In the genomic region with DNA sequence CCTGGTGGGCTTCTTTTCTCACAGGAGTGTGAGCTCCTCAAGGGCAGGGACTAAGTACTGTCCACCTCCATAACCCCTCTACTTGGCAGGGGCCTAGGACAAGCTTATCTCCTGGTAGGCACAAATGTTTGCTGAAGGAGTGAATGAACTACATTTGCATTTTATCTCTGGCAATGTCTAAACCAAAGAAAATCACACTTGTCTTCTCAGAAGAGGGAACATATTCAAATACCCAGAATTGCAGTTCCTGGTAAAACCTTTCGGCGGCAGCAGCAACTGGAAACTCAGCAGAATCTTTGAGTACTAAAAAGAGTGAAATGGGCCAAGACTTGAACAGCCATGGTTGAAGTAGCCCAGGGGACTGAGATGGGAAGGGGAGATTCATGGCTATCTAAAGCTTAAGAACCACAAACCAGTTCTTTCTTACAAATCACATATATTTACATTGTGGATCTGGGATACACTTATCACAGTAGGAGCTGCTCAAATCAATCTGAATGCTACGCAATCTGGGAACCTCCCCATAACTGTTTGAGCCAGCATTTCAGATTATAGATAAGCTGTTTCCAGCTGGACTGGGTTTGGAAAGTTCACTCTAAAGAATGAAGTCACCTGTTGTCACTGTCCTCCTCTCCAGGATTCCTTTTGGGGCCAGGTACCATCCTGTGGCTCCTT, we compare ENCODE assay signal across 9 cellular contexts. TPM values are rescaled to one million over a fixed set of nuclear protein-coding genes. Genes with fewer than 3 reads are reported as not detected.
A peak's percentile ranks its signal among the peaks of the same experiment; 100 is the strongest.
DNase-seq lines count a peak whose midpoint lies in the region; ATAC-seq and TF ChIP-seq lines count a peak whose summit lies in the region.
"Had no signal": no experiment of that assay in that cellular context is flagged by ENCODE, and none has a peak within 500 bp of the region (broad histone marks: within the 10 kb centered on the region; RNA-seq: fewer than 3 reads in every experiment).

No MANE protein-coding gene starts in this region.

- peaks cover 12% of the 10 kb centered on the region for H3K4me1 Mint-ChIP-seq in activated T-cell treated with anti-CD3 and anti-CD28 coated beads, Interleukin-2, amount 50 U/mL, for 72 hours (ENCODE audit: low read depth)
- H3K4me1 Mint-ChIP-seq in stimulated activated naive B cell treated with anti-CD40 and anti-IgM and Interleukin-4, amounts not matched to agents 10 μg/mL and 1 μg/mL and 100 μg/mL, for 72 hours = peaks cover 3 to 12% of the 10 kb centered on the region in 2 donors

- peak; percentile 53 to 82 for ATAC-seq in activated T-cell treated with anti-CD3 and anti-CD28 coated beads, Interleukin-2, amount 50 U/mL, for 72 hours (replicated peaks in 1 of 2)
- no peak for ATAC-seq in stimulated activated naive B cell treated with anti-CD40 and anti-IgM and Interleukin-4, amounts not matched to agents 10 μg/mL and 1 μg/mL and 100 μg/mL, for 72 hours (replicated peaks)

- H3K27me3 ChIP-seq in BE2C = no peaks in the 10 kb centered on the region

- H3K36me3 ChIP-seq in BE2C = peaks cover 10% of the 10 kb centered on the region

- peak; percentile 38 for TF ChIP-seq CTCF in BE2C (IDR thresholded peaks at IDR 0.05; ENCODE audit: low read depth, low read length)

- DNase-seq in BE2C (no peak), HUDEP-2 (lab: John Stamatoyannopoulos, UW; ENCODE audit: unreplicated experiment in 76 of 76) (peak in 51 of 76 experiments; percentile 2 to 84 (median 43)), inferior parietal cortex (ENCODE audit: extremely low spot score) (peak; percentile 18), A172 (ENCODE audit: low spot score) (no peak), SHP77 (lab: John Stamatoyannopoulos, UW) (no peak), NCI-H510A treated with DMSO at 0.1 percent for 48 hours (lab: John Stamatoyannopoulos, UW) (no peak)
- peak; percentile 21 to 41 for DNase-seq in activated T-cell treated with anti-CD3 and anti-CD28 coated beads, Interleukin-2, amount 50 U/mL, for 72 hours
- no peak for DNase-seq in stimulated activated naive B cell treated with anti-CD40 and anti-IgM and Interleukin-4, amounts not matched to agents 10 μg/mL and 1 μg/mL and 100 μg/mL, for 72 hours

- peak overlapping the region; percentile 93 for H3K27ac Mint-ChIP-seq in activated T-cell treated with anti-CD3 and anti-CD28 coated beads, Interleukin-2, amount 50 U/mL, for 72 hours
- no peak overlapping the region for H3K27ac Mint-ChIP-seq in stimulated activated naive B cell treated with anti-CD40 and anti-IgM and Interleukin-4, amounts not matched to agents 10 μg/mL and 1 μg/mL and 100 μg/mL, for 72 hours
- H3K27ac Mint-ChIP-seq: activated naive CD4-positive, alpha-beta T cell treated with anti-CD3 and anti-CD28 coated beads, Interleukin-2, amount 50 U/mL, for 24 hours had no signal

- no peak overlapping the region for H3K4me3 ChIP-seq in BE2C (ENCODE audit: low read depth, low read length)

- H3K4me1 ChIP-seq in BE2C = no peaks in the 10 kb centered on the region

- H3K36me3 Mint-ChIP-seq in activated T-cell treated with anti-CD3 and anti-CD28 coated beads, Interleukin-2, amount 50 U/mL, for 72 hours (ENCODE audit: insufficient read depth in 2 of 2) = peaks cover 3 to 12% of the 10 kb centered on the region in 2 donors
- peaks cover 37 to 57% of the 10 kb centered on the region in 2 donors for H3K36me3 Mint-ChIP-seq in stimulated activated naive B cell treated with anti-CD40 and anti-IgM and Interleukin-4, amounts not matched to agents 10 μg/mL and 1 μg/mL and 100 μg/mL, for 72 hours

- no peaks in the 10 kb centered on the region for H3K9me3 Mint-ChIP-seq in activated T-cell treated with anti-CD3 and anti-CD28 coated beads, Interleukin-2, amount 50 U/mL, for 72 hours
- no peaks in the 10 kb centered on the region for H3K9me3 Mint-ChIP-seq in stimulated activated naive B cell treated with anti-CD40 and anti-IgM and Interleukin-4, amounts not matched to agents 10 μg/mL and 1 μg/mL and 100 μg/mL, for 72 hours
- H3K9me3 Mint-ChIP-seq: activated naive CD4-positive, alpha-beta T cell treated with anti-CD3 and anti-CD28 coated beads, Interleukin-2, amount 50 U/mL, for 24 hours had no signal

- no peaks in the 10 kb centered on the region for H3K9me3 ChIP-seq in BE2C

- no peaks in the 10 kb centered on the region for H3K27me3 Mint-ChIP-seq in activated T-cell treated with anti-CD3 and anti-CD28 coated beads, Interleukin-2, amount 50 U/mL, for 72 hours (ENCODE audit: low read depth)
- no peaks in the 10 kb centered on the region for H3K27me3 Mint-ChIP-seq in stimulated activated naive B cell treated with anti-CD40 and anti-IgM and Interleukin-4, amounts not matched to agents 10 μg/mL and 1 μg/mL and 100 μg/mL, for 72 hours
- H3K27me3 Mint-ChIP-seq: activated naive CD4-positive, alpha-beta T cell treated with anti-CD3 and anti-CD28 coated beads, Interleukin-2, amount 50 U/mL, for 24 hours had no signal

- peak overlapping the region; percentile 15 to 75 for H3K4me3 Mint-ChIP-seq in activated T-cell treated with anti-CD3 and anti-CD28 coated beads, Interleukin-2, amount 50 U/mL, for 72 hours
- no peak overlapping the region for H3K4me3 Mint-ChIP-seq in stimulated activated naive B cell treated with anti-CD40 and anti-IgM and Interleukin-4, amounts not matched to agents 10 μg/mL and 1 μg/mL and 100 μg/mL, for 72 hours
- H3K4me3 Mint-ChIP-seq: activated naive CD4-positive, alpha-beta T cell treated with anti-CD3 and anti-CD28 coated beads, Interleukin-2, amount 50 U/mL, for 24 hours had no signal

RNA-seq across cellular contexts. Expression of a gene that starts 18.7 kb away (rescaled TPM):
- polyA plus RNA-seq in BE2C (2012; ENCODE audit: insufficient read depth, insufficient read length, low read depth) = 44.3 TPM
- 10 to 100 TPM; 20.3 to 26.1 TPM for total RNA-seq in activated T-cell treated with anti-CD3 and anti-CD28 coated beads, Interleukin-2, amount 50 U/mL, for 72 hours
- total RNA-seq in A172 (2014; rRNA removed; shearing (Covaris generic)) = 19.2 and 21.1 TPM in 2 replicates

RNA-seq across cellular contexts. Expression of a gene that starts 27.7 kb away (rescaled TPM):
- 15.7 TPM for polyA plus RNA-seq in BE2C (2012; ENCODE audit: insufficient read depth, insufficient read length, low read depth)
- 10 to 100 TPM; 22.4 to 26.2 TPM for total RNA-seq in activated T-cell treated with anti-CD3 and anti-CD28 coated beads, Interleukin-2, amount 50 U/mL, for 72 hours
- 39.3 and 53.6 TPM in 2 replicates for total RNA-seq in A172 (2014; rRNA removed; shearing (Covaris generic))

RNA-seq across cellular contexts. Expression of a gene that starts 42.2 kb away (rescaled TPM):
- 427 TPM for polyA plus RNA-seq in BE2C (2012; ENCODE audit: insufficient read depth, insufficient read length, low read depth)
- total RNA-seq in activated T-cell treated with anti-CD3 and anti-CD28 coated beads, Interleukin-2, amount 50 U/mL, for 72 hours = 10 to 100 TPM; 57.5 to 61.0 TPM
- 103 and 141 TPM in 2 replicates for total RNA-seq in A172 (2014; rRNA removed; shearing (Covaris generic))

RNA-seq across cellular contexts. Expression of a gene that starts 49.9 kb away (rescaled TPM):
- 1.6 TPM for polyA plus RNA-seq in BE2C (2012; ENCODE audit: insufficient read depth, insufficient read length, low read depth)
- total RNA-seq in activated T-cell treated with anti-CD3 and anti-CD28 coated beads, Interleukin-2, amount 50 U/mL, for 72 hours = 1 to 10 TPM; 1.5 to 3.1 TPM
- 9.3 and 14.1 TPM in 2 replicates for total RNA-seq in A172 (2014; rRNA removed; shearing (Covaris generic))

Comparison
In these comparisons a context has a peak if more than half of its experiments do, and no peak if none do; other contexts are left out.
1. DNase-seq: peak in HUDEP-2 (51 of 76), activated T-cell treated with anti-CD3 and anti-CD28 coated beads, Interleukin-2, amount 50 U/mL, for 72 hours (2 of 2) and inferior parietal cortex (single experiment); none in BE2C (single experiment), A172 (single experiment), stimulated activated naive B cell treated with anti-CD40 and anti-IgM and Interleukin-4, amounts not matched to agents 10 μg/mL and 1 μg/mL and 100 μg/mL, for 72 hours (single experiment), SHP77 (0 of 2) and NCI-H510A treated with DMSO at 0.1 percent for 48 hours (single experiment).
2. ATAC-seq: peak in activated T-cell treated with anti-CD3 and anti-CD28 coated beads, Interleukin-2, amount 50 U/mL, for 72 hours (2 of 2); none in stimulated activated naive B cell treated with anti-CD40 and anti-IgM and Interleukin-4, amounts not matched to agents 10 μg/mL and 1 μg/mL and 100 μg/mL, for 72 hours (0 of 2).
3. H3K4me3 Mint-ChIP-seq: peak in activated T-cell treated with anti-CD3 and anti-CD28 coated beads, Interleukin-2, amount 50 U/mL, for 72 hours (2 of 2); none in stimulated activated naive B cell treated with anti-CD40 and anti-IgM and Interleukin-4, amounts not matched to agents 10 μg/mL and 1 μg/mL and 100 μg/mL, for 72 hours (0 of 2).